1 cellular context compared by ENCODE assay signal in genomic region chr6:110874880-110875547, GRCh38.
A peak's percentile ranks its signal among the peaks of the same experiment; 100 is the strongest.
TF ChIP-seq lines count a peak whose summit lies in the region.

No MANE protein-coding gene starts in this region.

TF ChIP-seq in HepG2, 621 proteins besides CTCF, POLR2A, EP300 and RAD21 (continued from another document and continues in another):
- TF ChIP-seq ZXDC (CRISPR knock-in tag; IDR thresholded peaks at IDR 0.05) = no peak
- TF ChIP-seq HES4 (CRISPR knock-in tag; IDR thresholded peaks at IDR 0.05; ENCODE audit: borderline replicate concordance) = peak; percentile 32; the same call in 1 of the 2 replicates
- no peak for TF ChIP-seq ZBTB2 (CRISPR knock-in tag; IDR thresholded peaks at IDR 0.05; ENCODE audit: low read depth)
- TF ChIP-seq ZFX (CRISPR knock-in tag; IDR thresholded peaks at IDR 0.05; ENCODE audit: low read depth) = no peak; the same call in 1 of the 2 replicates
- TF ChIP-seq ZSCAN21 (CRISPR knock-in tag; IDR thresholded peaks at IDR 0.05; ENCODE audit: borderline replicate concordance) = no peak
- no peak for TF ChIP-seq SP140L (CRISPR knock-in tag; IDR thresholded peaks at IDR 0.05; ENCODE audit: borderline replicate concordance)
- TF ChIP-seq HNRNPK (IDR thresholded peaks at IDR 0.05; ENCODE audit: low read depth, low read length, poor library complexity, severe bottlenecking) = no peak
- TF ChIP-seq ZNF281 (CRISPR knock-in tag; IDR thresholded peaks at IDR 0.05; ENCODE audit: borderline replicate concordance) = 0 out of 2 replicates have a peak, but pooled peaks have one; percentile 20
- TF ChIP-seq FIP1L1 (IDR thresholded peaks at IDR 0.05; ENCODE audit: borderline replicate concordance, insufficient read depth, low read depth, low read length) = 0 out of 2 replicates have a peak, but pooled peaks have one; percentile 47
- no peak for TF ChIP-seq ZNF33A (CRISPR knock-in tag; IDR thresholded peaks at IDR 0.05; ENCODE audit: borderline replicate concordance)
- no peak for TF ChIP-seq ZKSCAN8 (CRISPR knock-in tag; IDR thresholded peaks at IDR 0.05; ENCODE audit: borderline replicate concordance)
- TF ChIP-seq ZBTB46 (CRISPR knock-in tag; IDR thresholded peaks at IDR 0.05; ENCODE audit: borderline replicate concordance) = no peak
- TF ChIP-seq BRD4 (CRISPR knock-in tag; IDR thresholded peaks at IDR 0.05) = 0 out of 2 replicates have a peak, but pooled peaks have one; percentile 31
- no peak for TF ChIP-seq ZNF891 (CRISPR knock-in tag; IDR thresholded peaks at IDR 0.05)
- TF ChIP-seq ZNF816 (CRISPR knock-in tag; IDR thresholded peaks at IDR 0.05; ENCODE audit: borderline replicate concordance) = peak; percentile 33
- TF ChIP-seq SNAPC4 (CRISPR knock-in tag; IDR thresholded peaks at IDR 0.05) = no peak
- TF ChIP-seq MAZ (IDR thresholded peaks at IDR 0.05; ENCODE audit: borderline replicate concordance, low read depth, low read length) = no peak
- TF ChIP-seq MAZ (CRISPR knock-in tag; IDR thresholded peaks at IDR 0.05; ENCODE audit: low read depth) = no peak
- no peak for TF ChIP-seq ZZZ3 (CRISPR knock-in tag; IDR thresholded peaks at IDR 0.05; ENCODE audit: borderline replicate concordance)
- TF ChIP-seq SCMH1 (CRISPR knock-in tag; IDR thresholded peaks at IDR 0.05; ENCODE audit: borderline replicate concordance) = no peak
- no peak for TF ChIP-seq LRRFIP1 (CRISPR knock-in tag; conservative IDR thresholded peaks at IDR 0.05)
- TF ChIP-seq NFKB2 (CRISPR knock-in tag; IDR thresholded peaks at IDR 0.05; ENCODE audit: borderline replicate concordance) = no peak
- no peak for TF ChIP-seq ZGPAT (CRISPR knock-in tag; IDR thresholded peaks at IDR 0.05)
- TF ChIP-seq ZFP82 (CRISPR knock-in tag; IDR thresholded peaks at IDR 0.05; ENCODE audit: borderline replicate concordance) = 0 out of 2 replicates have a peak, but pooled peaks have one; percentile 40
- no peak; the same call in 1 of the 2 replicates for TF ChIP-seq ZNF691 (CRISPR knock-in tag; IDR thresholded peaks at IDR 0.05; ENCODE audit: borderline replicate concordance, low read depth)
- TF ChIP-seq FOSL1 (CRISPR knock-in tag; IDR thresholded peaks at IDR 0.05; ENCODE audit: borderline replicate concordance) = no peak
- TF ChIP-seq ARNTL (CRISPR knock-in tag; IDR thresholded peaks at IDR 0.05) = peak; percentile 31; the same call in 1 of the 2 replicates
- TF ChIP-seq SMARCC2 (IDR thresholded peaks at IDR 0.05) = no peak
- TF ChIP-seq MTF1 (CRISPR knock-in tag; IDR thresholded peaks at IDR 0.05) = no peak
- TF ChIP-seq MAFF (IDR thresholded peaks at IDR 0.05; ENCODE audit: low read depth, low read length) = no peak
- no peak for TF ChIP-seq STAT6 (CRISPR knock-in tag; IDR thresholded peaks at IDR 0.05; ENCODE audit: borderline replicate concordance)
- no peak for TF ChIP-seq FOXJ3 (CRISPR knock-in tag; IDR thresholded peaks at IDR 0.05; ENCODE audit: borderline replicate concordance)
- no peak for TF ChIP-seq MYC (CRISPR knock-in tag; IDR thresholded peaks at IDR 0.05; ENCODE audit: borderline replicate concordance)
- no peak for TF ChIP-seq ASH2L (IDR thresholded peaks at IDR 0.05; ENCODE audit: insufficient read length, low read depth, low read length)
- TF ChIP-seq JDP2 (CRISPR knock-in tag; IDR thresholded peaks at IDR 0.05; ENCODE audit: borderline replicate concordance) = no peak
- no peak for TF ChIP-seq CBX5 (CRISPR knock-in tag; IDR thresholded peaks at IDR 0.05; ENCODE audit: borderline replicate concordance)
- no peak for TF ChIP-seq GPN1 (CRISPR knock-in tag; IDR thresholded peaks at IDR 0.05; ENCODE audit: borderline replicate concordance)
